1 cellular context compared by ENCODE assay signal in genomic region chr19:45567609-45568008, GRCh38.
TF ChIP-seq lines count a peak whose summit lies in the region.

No MANE protein-coding gene starts in this region.

TF ChIP-seq in HEK293, 187 proteins besides CTCF, POLR2A, EP300 and RAD21 (continued from another document):
- TF ChIP-seq ZNF398 (tag by site-specific recombination; IDR thresholded peaks at IDR 0.05) (no peak), ZFP3 (tag by site-specific recombination; IDR thresholded peaks at IDR 0.05; ENCODE audit: low read depth) (no peak)
